Comparison of ENCODE assay signal across 8 cellular contexts in the genomic region with DNA sequence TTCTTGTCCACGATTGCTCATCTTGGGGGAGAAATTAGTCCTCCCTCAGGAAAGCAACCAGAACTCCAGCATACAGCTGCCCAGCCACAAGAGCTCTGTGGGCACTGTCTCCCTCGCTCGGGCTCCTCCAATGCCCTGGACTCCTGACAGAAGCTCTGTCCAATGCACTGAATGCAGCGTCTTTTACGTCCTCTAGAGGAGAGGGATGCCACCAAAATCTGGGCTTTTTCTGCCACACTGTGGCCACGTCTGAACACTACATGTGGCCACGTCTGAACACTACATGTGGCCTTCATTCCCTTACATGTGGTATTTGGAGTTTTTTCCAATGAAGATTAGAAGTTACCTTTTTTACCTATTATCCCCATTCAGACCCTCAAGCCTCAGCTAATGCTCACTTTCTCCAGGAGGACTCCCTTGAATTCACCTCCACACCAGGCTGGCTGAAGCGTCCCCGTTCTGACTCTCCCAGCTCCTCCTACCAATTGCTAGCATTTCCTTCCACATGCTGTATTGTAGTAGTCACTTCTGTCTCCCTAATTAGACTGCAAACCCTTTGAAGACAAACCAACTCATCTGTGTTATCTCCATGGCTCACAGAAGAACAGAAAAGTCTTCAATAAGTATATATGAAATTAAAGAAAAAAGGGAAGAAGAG.
DNase-seq lines count a peak whose midpoint lies in the region; ATAC-seq and TF ChIP-seq lines count a peak whose summit lies in the region.

No MANE protein-coding gene starts in this region.

- DNase-seq in BE2C (peak; percentile 60), NCI-H774 (lab: John Stamatoyannopoulos, UW) (peak; percentile 27), breast epithelium (ENCODE audit: low spot score in 2 of 2) (peak in 1 of 2 donors; percentile 73), islet precursor cell (peak; percentile 83), superior temporal gyrus (ENCODE audit: extremely low spot score) (peak; percentile 97)
- DNase-seq in central memory CD4-positive, alpha-beta T cell: no peak

- no peak overlapping the region for H3K27ac ChIP-seq in breast epithelium

- intact Hi-C loops in breast epithelium (cut with DNase I; ENCODE audit: low total_unique reads): loop anchor here (10.0 kb wide), 1 partner anchor 460 kb away; no protein-coding TSS in a partner anchor

- TF ChIP-seq CTCF in BE2C (IDR thresholded peaks at IDR 0.05; ENCODE audit: low read depth, low read length) (peak; percentile 61), breast epithelium (IDR thresholded peaks at IDR 0.05) (peak; percentile 69 to 91 (median 74))

- H3K9me3 ChIP-seq in BE2C (no peaks in the 10 kb centered on the region), breast epithelium (no peaks in the 10 kb centered on the region)

- no peak for TF ChIP-seq POLR2A in breast epithelium (IDR thresholded peaks at IDR 0.05)

- H3K27me3 ChIP-seq in BE2C: no peaks in the 10 kb centered on the region
- H3K27me3 ChIP-seq in breast epithelium: no peaks in the 10 kb centered on the region

- H3K4me3 ChIP-seq in BE2C (ENCODE audit: low read depth, low read length): no peak overlapping the region
- peak overlapping the region; percentile 24 to 54 (median 25) for H3K4me3 ChIP-seq in breast epithelium

- no peaks in the 10 kb centered on the region for H3K36me3 ChIP-seq in BE2C
- no peaks in the 10 kb centered on the region for H3K36me3 ChIP-seq in breast epithelium

- H3K4me1 ChIP-seq in BE2C: no peaks in the 10 kb centered on the region
- H3K4me1 ChIP-seq in breast epithelium: no peaks in the 10 kb centered on the region

- peak; percentile 86 for ATAC-seq in GM18870 (IDR thresholded peaks at IDR 0.05; ENCODE audit: unreplicated experiment)
- peak; percentile 66 for ATAC-seq in HG03571 (IDR thresholded peaks at IDR 0.05; ENCODE audit: unreplicated experiment)
